In the genomic region with DNA sequence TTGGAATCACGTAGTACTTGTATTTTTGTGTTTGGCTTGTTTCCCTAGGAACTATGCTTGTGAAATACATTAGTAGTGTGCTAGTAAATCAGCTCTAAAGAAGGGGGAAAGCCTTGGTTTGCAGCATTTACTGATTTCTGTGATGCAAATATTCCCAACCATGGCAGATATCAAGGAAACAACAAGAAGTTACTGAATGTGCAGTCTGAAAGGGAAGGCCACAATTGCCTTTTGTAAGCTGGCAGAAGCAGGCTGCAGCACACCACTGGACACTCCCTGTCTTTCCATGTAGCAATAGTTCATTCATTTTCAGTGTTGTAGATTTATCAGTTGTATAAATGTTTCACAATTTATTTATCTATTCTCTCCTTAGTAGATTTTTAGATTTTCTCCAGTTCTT, we compare ENCODE assay signal across 11 cellular contexts. TPM values are rescaled to one million over a fixed set of nuclear protein-coding genes. Genes with fewer than 3 reads are reported as not detected.
A peak's percentile ranks its signal among the peaks of the same experiment; 100 is the strongest.
DNase-seq lines count a peak whose midpoint lies in the region; TF ChIP-seq lines count a peak whose summit lies in the region.
"Not testable (repeated sequence)": the region's sequence is repeated elsewhere in the genome, so short reads cannot be mapped to it uniquely, and the experiment has no call there.
"Had no signal": no experiment of that assay in that cellular context is flagged by ENCODE, and none has a peak within 500 bp of the region (broad histone marks: within the 10 kb centered on the region; RNA-seq: fewer than 3 reads in every experiment).

No MANE protein-coding gene starts in this region.

- H3K27ac ChIP-seq in angular gyrus (ENCODE audit: low read depth, low read length) (peak overlapping the region; percentile 92), dorsolateral prefrontal cortex (peak overlapping the region; percentile 37 to 99 (median 87)), substantia nigra (ENCODE audit: low read depth, low read length, poor library complexity, severe bottlenecking) (peak overlapping the region; percentile 63)

- intact Hi-C loops in dorsolateral prefrontal cortex (cut with DNase I) = not testable (repeated sequence)

- DNase-seq in dorsolateral prefrontal cortex (peak in 3 of 10 donors; percentile 59 to 62 (median 62)), hippocampal formation (lab: John Stamatoyannopoulos, UW) (peak; percentile 25 to 77), midbrain (lab: John Stamatoyannopoulos, UW) (peak; percentile 47), substantia nigra (lab: John Stamatoyannopoulos, UW) (peak in 17 of 49 donors; percentile 13 to 47 (median 23))

- H3K4me3 ChIP-seq in dorsolateral prefrontal cortex = peak overlapping the region in 1 of 59 donors; percentile 1

- not testable (repeated sequence) for H3K27me3 ChIP-seq in dorsolateral prefrontal cortex

- peak in 5 of 56 donors; percentile 12 to 35 (median 14) for TF ChIP-seq CTCF in dorsolateral prefrontal cortex (IDR thresholded peaks at IDR 0.05 in 54 of 56, conservative IDR thresholded peaks at IDR 0.05 in 2 of 56; ENCODE audit: low read depth in 1 of 56, partially characterized antibody in 56 of 56)

RNA-seq across cellular contexts. Expression of a gene that starts 4.8 kb away (rescaled TPM):
- 100 to 1,000 TPM in 10 of 120 experiments, 10 to 100 TPM in 102, 1 to 10 TPM in 8; 3.5 to 197 (median 44.0) TPM for total RNA-seq in dorsolateral prefrontal cortex
- total RNA-seq: A172; B cell; Caco-2; CD4-positive, CD25-positive, alpha-beta regulatory T cell; CD8-positive, alpha-beta T cell; HFFc6 had no signal
